1 cellular context compared by ENCODE assay signal in genomic region chr12:53379389-53380103, GRCh38.
A peak's percentile ranks its signal among the peaks of the same experiment; 100 is the strongest.
TF ChIP-seq lines count a peak whose summit lies in the region.

No MANE protein-coding gene starts in this region.

TF ChIP-seq in GM23338, 12 proteins besides CTCF, POLR2A, EP300 and RAD21:
- TF ChIP-seq REST (IDR thresholded peaks at IDR 0.05; ENCODE audit: unreplicated experiment) = no peak
- peak; percentile 88 for TF ChIP-seq CREB1 (CRISPR knock-in tag; IDR thresholded peaks at IDR 0.05; ENCODE audit: low read depth)
- peak; percentile 65 for TF ChIP-seq ETS1 (IDR thresholded peaks at IDR 0.05)
- TF ChIP-seq POLR2AphosphoS5 (IDR thresholded peaks at IDR 0.05; ENCODE audit: low read depth) = peak; percentile 96
